Comparison of ENCODE assay signal across 1 cellular context in genomic region chr19:10474962-10475451, GRCh38.
TF ChIP-seq lines count a peak whose summit lies in the region.

No MANE protein-coding gene starts in this region.

TF ChIP-seq in HepG2, 621 proteins besides CTCF, POLR2A, EP300 and RAD21:
- TF ChIP-seq MLX (CRISPR knock-in tag; IDR thresholded peaks at IDR 0.05) (no peak), HNRNPUL1 (IDR thresholded peaks at IDR 0.05; ENCODE audit: low read depth, low read length) (no peak), POGZ (CRISPR knock-in tag; IDR thresholded peaks at IDR 0.05) (no peak), ZNF263 (CRISPR knock-in tag; IDR thresholded peaks at IDR 0.05) (no peak), ZNF224 (CRISPR knock-in tag; IDR thresholded peaks at IDR 0.05) (no peak), DRAP1 (CRISPR knock-in tag; IDR thresholded peaks at IDR 0.05) (no peak), ZNF414 (CRISPR knock-in tag; IDR thresholded peaks at IDR 0.05) (no peak), ZSCAN31 (CRISPR knock-in tag; IDR thresholded peaks at IDR 0.05; ENCODE audit: low read depth) (no peak), ZNF431 (CRISPR knock-in tag; IDR thresholded peaks at IDR 0.05; ENCODE audit: borderline replicate concordance, low read depth) (no peak), ZNF24 (IDR thresholded peaks at IDR 0.05) (no peak), ZNF318 (CRISPR knock-in tag; IDR thresholded peaks at IDR 0.05) (no peak), ZNF792 (CRISPR knock-in tag; IDR thresholded peaks at IDR 0.05) (no peak), CBFB (CRISPR knock-in tag; IDR thresholded peaks at IDR 0.05) (no peak), CC2D1A (CRISPR knock-in tag; IDR thresholded peaks at IDR 0.05) (no peak), ZBTB26 (CRISPR knock-in tag; IDR thresholded peaks at IDR 0.05; ENCODE audit: borderline replicate concordance) (no peak), ZNF138 (CRISPR knock-in tag; IDR thresholded peaks at IDR 0.05; ENCODE audit: low read depth) (no peak), ZNF274 (CRISPR knock-in tag; IDR thresholded peaks at IDR 0.05) (no peak), AKNA (CRISPR knock-in tag; IDR thresholded peaks at IDR 0.05; ENCODE audit: borderline replicate concordance) (no peak)
TF ChIP-seq in HepG2: peak in this region for 0.
